In genomic region chr19:49875801-49876421, GRCh38 we compare ENCODE assay signal across 9 cellular contexts. TPM values are rescaled to one million over a fixed set of nuclear protein-coding genes. Genes with fewer than 3 reads are reported as not detected.
A peak's percentile ranks its signal among the peaks of the same experiment; 100 is the strongest.
DNase-seq lines count a peak whose midpoint lies in the region; TF ChIP-seq lines count a peak whose summit lies in the region.
"Had no signal": no experiment of that assay in that cellular context is flagged by ENCODE, and none has a peak within 500 bp of the region (broad histone marks: within the 10 kb centered on the region; RNA-seq: fewer than 3 reads in every experiment).

No MANE protein-coding gene starts in this region.

- H3K9me3 Mint-ChIP-seq in nephron progenitor cell: no peaks in the 10 kb centered on the region
- H3K9me3 Mint-ChIP-seq: nephron had no signal

- H3K4me3 Mint-ChIP-seq in nephron progenitor cell: no peak overlapping the region
- H3K4me3 Mint-ChIP-seq: nephron had no signal

- H3K27ac Mint-ChIP-seq in nephron progenitor cell: peak overlapping the region; percentile 86
- H3K27ac Mint-ChIP-seq: nephron had no signal

- no peaks in the 10 kb centered on the region for H4K20me1 ChIP-seq in fibroblast of lung (ENCODE audit: control insufficient read depth, extremely low read depth, insufficient read depth, low read length)

- peak overlapping the region; percentile 33 for H2AFZ ChIP-seq in fibroblast of lung (ENCODE audit: low read length)

- H3K4me2 ChIP-seq in fibroblast of lung (ENCODE audit: extremely low read depth, insufficient read depth, low read length): peak overlapping the region; percentile 80

- under 1% methylated on average over 28 of the region's 28 CpGs for WGBS in urinary bladder

- H3K36me3 ChIP-seq in fibroblast of lung (ENCODE audit: control insufficient read depth, insufficient read depth, low read length): peaks cover 15% of the 10 kb centered on the region
- H3K36me3 ChIP-seq in urinary bladder (ENCODE audit: insufficient read depth): no peaks in the 10 kb centered on the region

- H3K9me3 ChIP-seq in fibroblast of lung (ENCODE audit: control insufficient read depth, insufficient read depth, low read depth, low read length): no peaks in the 10 kb centered on the region

- DNase-seq in NCI-H1436 (lab: John Stamatoyannopoulos, UW) (peak; percentile 72), NCI-H1436 treated with DMSO at 0.1 percent for 48 hours (lab: John Stamatoyannopoulos, UW) (no peak), NCI-H226 (peak; percentile 39), activated T-cell treated with anti-CD3 and anti-CD28 coated beads for 1 hour (ENCODE audit: low read depth) (peak; percentile 42), fibroblast of lung (ENCODE audit: low read depth in 2 of 2) (peak in 1 of 2 donors; percentile 55), nephron progenitor cell (peak; percentile 75), NCI-H187 (lab: John Stamatoyannopoulos, UW) (no peak)

- TF ChIP-seq CTCF in fibroblast of lung (conservative IDR thresholded peaks at IDR 0.05 in 1 of 2, IDR thresholded peaks at IDR 0.05 in 1 of 2; ENCODE audit: low read depth in 1 of 2, low read length in 2 of 2) (no peak), nephron progenitor cell (IDR thresholded peaks at IDR 0.05) (no peak)

- H3K4me1 ChIP-seq in fibroblast of lung (ENCODE audit: control insufficient read depth, extremely low read depth, insufficient read depth, low read length): peaks cover 4% of the 10 kb centered on the region
- no peaks in the 10 kb centered on the region for H3K4me1 ChIP-seq in urinary bladder (ENCODE audit: insufficient read depth)

- H3K4me3 ChIP-seq in fibroblast of lung (replicated peaks in 1 of 4; ENCODE audit: control extremely low read depth in 1 of 4, insufficient read depth in 1 of 4, low read depth in 3 of 4, low read length in 4 of 4): peak overlapping the region; percentile 81 to 94 (median 86)
- H3K4me3 ChIP-seq in urinary bladder (ENCODE audit: low read depth, low read length): peak overlapping the region; percentile 59

- peak overlapping the region; percentile 94 for H3K27ac ChIP-seq in fibroblast of lung (ENCODE audit: insufficient read depth, low read length)
- H3K27ac ChIP-seq in urinary bladder (ENCODE audit: low read depth): peak overlapping the region; percentile 76

- peaks cover 22% of the 10 kb centered on the region for H3K79me2 ChIP-seq in fibroblast of lung (ENCODE audit: control insufficient read depth, insufficient read depth, low read length)

- H3K36me3 Mint-ChIP-seq in nephron progenitor cell (ENCODE audit: low read depth): peaks cover 24% of the 10 kb centered on the region

- H3K27me3 Mint-ChIP-seq in nephron progenitor cell (ENCODE audit: low read depth, poor library complexity): no peaks in the 10 kb centered on the region

- peaks cover 45% of the 10 kb centered on the region for H3K4me1 Mint-ChIP-seq in nephron progenitor cell

- H3K9ac ChIP-seq in fibroblast of lung (ENCODE audit: insufficient read depth, low read length): peak overlapping the region; percentile 95

- H3K27me3 ChIP-seq in fibroblast of lung (ENCODE audit: control insufficient read depth, insufficient read depth, low read length): no peaks in the 10 kb centered on the region

RNA-seq across cellular contexts. Expression of gene AKT1S1, which starts 1.2 kb away (rescaled TPM):
- total RNA-seq in fibroblast of lung: 9.2 and 12.2 TPM in 2 replicates
- 37.4 and 51.3 TPM in 2 replicates for polyA plus RNA-seq in fibroblast of lung
- polyA plus RNA-seq in fibroblast of lung (2012): 54.8 and 74.5 TPM in 2 replicates
- 41.6 and 54.1 TPM in 2 replicates for polyA minus RNA-seq in fibroblast of lung (ENCODE audit: low replicate concordance)
- total RNA-seq in urinary bladder: 4.7 TPM
- polyA plus RNA-seq in urinary bladder: 55.0 TPM

RNA-seq across cellular contexts. Expression of gene TBC1D17, which starts 1.6 kb away (rescaled TPM):
- total RNA-seq in fibroblast of lung: 10.0 and 19.5 TPM in 2 replicates
- 32.5 and 34.2 TPM in 2 replicates for polyA plus RNA-seq in fibroblast of lung
- 42.3 and 47.1 TPM in 2 replicates for polyA plus RNA-seq in fibroblast of lung (2012)
- polyA minus RNA-seq in fibroblast of lung (ENCODE audit: low replicate concordance): 111 and 165 TPM in 2 replicates
- 8.5 TPM for total RNA-seq in urinary bladder
- 74.6 TPM for polyA plus RNA-seq in urinary bladder

RNA-seq across cellular contexts. Expression of gene PNKP, which starts 8.5 kb away (rescaled TPM):
- total RNA-seq in fibroblast of lung (21.1 and 32.9 TPM in 2 replicates), urinary bladder (28.4 TPM)
- polyA plus RNA-seq in fibroblast of lung (11.0 and 17.0 TPM in 2 replicates), urinary bladder (31.4 TPM)
- 25.9 and 35.8 TPM in 2 replicates for polyA plus RNA-seq in fibroblast of lung (2012)
- polyA minus RNA-seq in fibroblast of lung (ENCODE audit: low replicate concordance): 25.4 and 45.5 TPM in 2 replicates

RNA-seq across cellular contexts. Expression of gene IL4I1, which starts 20.8 kb away (rescaled TPM):
- 1.2 and 1.5 TPM in 2 replicates for total RNA-seq in fibroblast of lung
- 0.09 and 0.21 TPM in 2 replicates for polyA plus RNA-seq in fibroblast of lung
- polyA plus RNA-seq in fibroblast of lung (2012): 0.52 and 0.58 TPM in 2 replicates
- 0.79 TPM in 1 of 2 replicates, not detected in the other for polyA minus RNA-seq in fibroblast of lung (ENCODE audit: low replicate concordance)
- 0.58 TPM for total RNA-seq in urinary bladder
- 1.4 TPM for polyA plus RNA-seq in urinary bladder

RNA-seq across cellular contexts. Expression of gene PTOV1, which starts 25.0 kb away (rescaled TPM):
- 35.2 and 56.0 TPM in 2 replicates for total RNA-seq in fibroblast of lung
- 41.1 and 48.0 TPM in 2 replicates for polyA plus RNA-seq in fibroblast of lung
- 108 and 129 TPM in 2 replicates for polyA plus RNA-seq in fibroblast of lung (2012)
- 108 and 136 TPM in 2 replicates for polyA minus RNA-seq in fibroblast of lung (ENCODE audit: low replicate concordance)
- 46.1 TPM for total RNA-seq in urinary bladder
- 121 TPM for polyA plus RNA-seq in urinary bladder

Comparison
In these comparisons a context has a peak if more than half of its experiments do, and no peak if none do; other contexts are left out.
1. DNase-seq: peak in NCI-H1436 (single experiment), NCI-H226 (single experiment), activated T-cell treated with anti-CD3 and anti-CD28 coated beads for 1 hour (single experiment) and nephron progenitor cell (single experiment); none in NCI-H1436 treated with DMSO at 0.1 percent for 48 hours (single experiment) and NCI-H187 (0 of 2).